In the genomic region with DNA sequence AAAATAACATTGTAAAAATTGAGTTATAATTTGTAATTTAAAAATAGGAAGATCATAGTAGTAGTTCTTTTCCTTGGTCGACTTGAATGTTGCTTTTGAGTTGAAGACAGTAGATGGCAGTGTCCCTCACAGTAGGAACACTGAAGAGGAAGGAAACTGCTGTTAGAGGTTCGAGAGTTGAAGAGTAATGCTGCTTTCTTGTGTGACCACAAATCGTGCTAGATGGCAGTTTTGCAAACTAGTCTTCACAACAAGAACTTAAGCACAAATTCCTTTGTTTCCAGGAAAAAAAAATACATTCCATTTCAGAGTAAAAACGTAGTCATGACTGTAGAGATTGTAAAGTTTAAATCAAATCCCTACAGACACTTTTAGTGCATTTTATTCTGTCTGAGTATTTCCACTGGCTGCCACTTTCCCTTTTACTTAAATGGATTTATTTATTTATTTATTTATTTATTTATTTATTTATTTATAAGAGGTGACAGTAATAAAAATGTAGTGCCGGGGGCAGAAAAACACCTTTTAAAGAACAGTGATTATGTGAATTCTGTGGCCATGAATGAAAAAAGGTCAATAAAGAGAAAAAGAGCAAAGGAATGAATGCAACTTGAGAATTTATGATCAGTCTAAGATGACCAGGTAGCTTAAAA, we compare ENCODE assay signal across 8 cellular contexts. TPM values are rescaled to one million over a fixed set of nuclear protein-coding genes. Genes with fewer than 3 reads are reported as not detected.
DNase-seq lines count a peak whose midpoint lies in the region; ATAC-seq, FAIRE-seq and TF ChIP-seq lines count a peak whose summit lies in the region.

No MANE protein-coding gene starts in this region.

- peaks cover 22% of the 10 kb centered on the region for H3K4me1 Mint-ChIP-seq in activated naive CD8-positive, alpha-beta T cell treated with anti-CD3 and anti-CD28 coated beads, Interleukin-2, amount 50 U/mL, for 24 hours

- intact Hi-C loops in left ventricle myocardium superior (cut with micrococcal nuclease) (loop anchor here (10.0 kb wide), 1 partner anchor 180 kb away; no protein-coding TSS in a partner anchor), gastrocnemius medialis (cut with DNase I; ENCODE audit: low total_unique reads) (loop anchor here (5.0 to 10.0 kb wide), 2 partner anchors 92 to 200 kb away; no protein-coding TSS in a partner anchor)

- no peaks in the 10 kb centered on the region for H3K9me3 ChIP-seq in gastrocnemius medialis
- H3K9me3 ChIP-seq in effector memory CD4-positive, alpha-beta T cell (ENCODE audit: control insufficient read depth, low read length): no peaks in the 10 kb centered on the region

- H3K27ac Mint-ChIP-seq in activated naive CD8-positive, alpha-beta T cell treated with anti-CD3 and anti-CD28 coated beads, Interleukin-2, amount 50 U/mL, for 24 hours: no peak overlapping the region

- no peak overlapping the region for H3K27ac ChIP-seq in gastrocnemius medialis
- H3K27ac ChIP-seq in effector memory CD4-positive, alpha-beta T cell (ENCODE audit: insufficient read depth, low read length, poor library complexity, severe bottlenecking): no peak overlapping the region

- peaks cover 44% of the 10 kb centered on the region for H3K36me3 Mint-ChIP-seq in activated naive CD8-positive, alpha-beta T cell treated with anti-CD3 and anti-CD28 coated beads, Interleukin-2, amount 50 U/mL, for 24 hours (ENCODE audit: low read depth)

- H3K4me1 ChIP-seq in gastrocnemius medialis: no peaks in the 10 kb centered on the region
- H3K4me1 ChIP-seq in effector memory CD4-positive, alpha-beta T cell (ENCODE audit: control insufficient read depth, insufficient read depth, low read length, poor library complexity, severe bottlenecking): no peaks in the 10 kb centered on the region

- DNase-seq in Ammon's horn (ENCODE audit: low spot score) (peak; percentile 87), GM12891 (ENCODE audit: insufficient read length, low spot score) (peak; percentile 43), NCI-H460 (ENCODE audit: extremely low read depth, low read depth) (peak; percentile 30), left ventricle myocardium superior (no peak), gastrocnemius medialis (no peak)
- DNase-seq in activated naive CD8-positive, alpha-beta T cell treated with anti-CD3 and anti-CD28 coated beads, Interleukin-2, amount 50 U/mL, for 24 hours: no peak
- no peak for DNase-seq in effector memory CD4-positive, alpha-beta T cell

- no peaks in the 10 kb centered on the region for H3K27me3 ChIP-seq in gastrocnemius medialis
- H3K27me3 ChIP-seq in effector memory CD4-positive, alpha-beta T cell (replicated peaks; ENCODE audit: control insufficient read depth, insufficient read depth, low read length, poor library complexity, severe bottlenecking): no peaks in the 10 kb centered on the region

- in situ Hi-C loops in gastrocnemius medialis (cut with MboI; ENCODE audit: low sequenced_read_pairs in 4 of 4): loop anchor here (5.0 to 10.0 kb wide), 2 partner anchors 197 to 200 kb away; no protein-coding TSS in a partner anchor

- peak; percentile 96 for FAIRE-seq in GM12891 (lab: Jason Lieb, UNC)

- no peak overlapping the region for H3K4me3 Mint-ChIP-seq in activated naive CD8-positive, alpha-beta T cell treated with anti-CD3 and anti-CD28 coated beads, Interleukin-2, amount 50 U/mL, for 24 hours

- H3K4me3 ChIP-seq in gastrocnemius medialis: no peak overlapping the region
- H3K4me3 ChIP-seq in effector memory CD4-positive, alpha-beta T cell (ENCODE audit: insufficient read depth, low read depth, low read length, poor library complexity, severe bottlenecking): no peak overlapping the region

- TF ChIP-seq POLR2A in GM12891 (IDR thresholded peaks at IDR 0.05; ENCODE audit: low read depth, low read length): no peak
- no peak for TF ChIP-seq POLR2A in gastrocnemius medialis (IDR thresholded peaks at IDR 0.05)

- no peaks in the 10 kb centered on the region for H3K27me3 Mint-ChIP-seq in activated naive CD8-positive, alpha-beta T cell treated with anti-CD3 and anti-CD28 coated beads, Interleukin-2, amount 50 U/mL, for 24 hours

- ATAC-seq in activated naive CD8-positive, alpha-beta T cell treated with anti-CD3 and anti-CD28 coated beads, Interleukin-2, amount 50 U/mL, for 24 hours: peak; percentile 69
- ATAC-seq in left ventricle myocardium superior (peak; percentile 79), gastrocnemius medialis (peak; percentile 66 to 79), GM21390 (IDR thresholded peaks at IDR 0.05; ENCODE audit: unreplicated experiment) (no peak)

- peaks cover 0 to 36% of the 10 kb centered on the region in 2 donors for H3K36me3 ChIP-seq in gastrocnemius medialis
- peaks cover 7% of the 10 kb centered on the region for H3K36me3 ChIP-seq in effector memory CD4-positive, alpha-beta T cell (ENCODE audit: control insufficient read depth, insufficient read depth, low read length)

- H3K9me3 Mint-ChIP-seq in activated naive CD8-positive, alpha-beta T cell treated with anti-CD3 and anti-CD28 coated beads, Interleukin-2, amount 50 U/mL, for 24 hours: no peaks in the 10 kb centered on the region

- TF ChIP-seq CTCF in gastrocnemius medialis (IDR thresholded peaks at IDR 0.05 in 4 of 5, conservative IDR thresholded peaks at IDR 0.05 in 1 of 5): peak; percentile 26 to 66 (median 47)

TF ChIP-seq in GM12891, 5 proteins besides CTCF, POLR2A, EP300 and RAD21:
- TF ChIP-seq TAF1 (IDR thresholded peaks at IDR 0.05; ENCODE audit: low read depth, low read length) (no peak), SPI1 (IDR thresholded peaks at IDR 0.05; ENCODE audit: low read depth, low read length) (no peak), POLR2AphosphoS5 (IDR thresholded peaks at IDR 0.05; ENCODE audit: low read depth, low read length) (no peak), POU2F2 (IDR thresholded peaks at IDR 0.05; ENCODE audit: low read depth, low read length) (no peak), PAX5 (IDR thresholded peaks at IDR 0.05; ENCODE audit: insufficient read depth, low read length, severe bottlenecking) (no peak)

RNA-seq across cellular contexts. Expression of a gene that starts 54.6 kb away (rescaled TPM):
- polyA plus RNA-seq in GM12891 (2012; ENCODE audit: low read depth, missing spikeins): 9.4 TPM
- total RNA-seq in NCI-H460 (2014; rRNA removed; shearing (Covaris generic)): 16.3 and 18.3 TPM in 2 replicates
- 11.9 and 18.2 TPM in 2 replicates for polyA plus RNA-seq in NCI-H460 (2014; cell fraction: nucleus; rRNA removed)
- total RNA-seq in left ventricle myocardium superior (52.0 TPM), gastrocnemius medialis (10 to 100 TPM; 16.2 to 19.9 (median 18.7) TPM)

Comparison
In these comparisons a context has a peak if more than half of its experiments do, and no peak if none do; other contexts are left out.
1. DNase-seq: peak in Ammon's horn (single experiment), GM12891 (single experiment) and NCI-H460 (single experiment); none in activated naive CD8-positive, alpha-beta T cell treated with anti-CD3 and anti-CD28 coated beads, Interleukin-2, amount 50 U/mL, for 24 hours (single experiment), left ventricle myocardium superior (single experiment), gastrocnemius medialis (0 of 2) and effector memory CD4-positive, alpha-beta T cell (0 of 3).